In genomic region chr22:30422481-30423295, GRCh38 we compare ENCODE assay signal across 1 cellular context.
TF ChIP-seq lines count a peak whose summit lies in the region.

No MANE protein-coding gene starts in this region.

TF ChIP-seq in K562, 482 proteins besides CTCF, POLR2A, EP300 and RAD21 (continued from another document and continues in another):
- TF ChIP-seq ZBTB11 (CRISPR knock-in tag; IDR thresholded peaks at IDR 0.05) (no peak), IRF1 (CRISPR knock-in tag; IDR thresholded peaks at IDR 0.05; ENCODE audit: borderline replicate concordance) (no peak), RBM39 (optimal IDR thresholded peaks at IDR 0.05; ENCODE audit: low read depth, low read length) (no peak), ZNF444 (CRISPR knock-in tag; IDR thresholded peaks at IDR 0.05) (no peak), ZNF639 (CRISPR knock-in tag; conservative IDR thresholded peaks at IDR 0.05 in 1 of 2, IDR thresholded peaks at IDR 0.05 in 1 of 2) (peak in 1 of 2 experiments; percentile 56; a peak in 2 of 4 replicates), SAFB (IDR thresholded peaks at IDR 0.05; ENCODE audit: borderline replicate concordance, low read depth, low read length) (no peak), SNIP1 (IDR thresholded peaks at IDR 0.05; ENCODE audit: low read depth) (no peak), ZKSCAN8 (CRISPR knock-in tag; IDR thresholded peaks at IDR 0.05) (peak; percentile 27; the same call in 1 of the 2 replicates), TRIM28 (IDR thresholded peaks at IDR 0.05) (no peak), PURB (CRISPR knock-in tag; IDR thresholded peaks at IDR 0.05; ENCODE audit: low read depth) (no peak), ETS2 (tag; IDR thresholded peaks at IDR 0.05; ENCODE audit: borderline replicate concordance, poor library complexity, severe bottlenecking) (no peak), KLF16 (IDR thresholded peaks at IDR 0.05) (no peak), CCNT2 (IDR thresholded peaks at IDR 0.05; ENCODE audit: borderline replicate concordance, extremely low read depth, insufficient read length, low read depth, low read length) (no peak), SAFB2 (IDR thresholded peaks at IDR 0.05; ENCODE audit: borderline replicate concordance, low read depth, low read length, severe bottlenecking) (no peak), ZSCAN29 (IDR thresholded peaks at IDR 0.05) (no peak), ZNF316 (IDR thresholded peaks at IDR 0.05) (peak; percentile 58), ELF1 (tag; IDR thresholded peaks at IDR 0.05) (no peak), JUND (IDR thresholded peaks at IDR 0.05; ENCODE audit: borderline replicate concordance, low read depth, low read length) (peak; percentile 65), JUND (tag; IDR thresholded peaks at IDR 0.05; ENCODE audit: borderline replicate concordance, low read depth, low read length) (peak; percentile 30; the same call in 2 of the 3 replicates), RNF219 (CRISPR knock-in tag; IDR thresholded peaks at IDR 0.05) (no peak), FOSL1 (tag; conservative IDR thresholded peaks at IDR 0.05) (peak; percentile 53), HMG20B (CRISPR knock-in tag; IDR thresholded peaks at IDR 0.05) (no peak), MLX (CRISPR knock-in tag; conservative IDR thresholded peaks at IDR 0.05) (no peak), POLR2G (IDR thresholded peaks at IDR 0.05; ENCODE audit: low read depth, low read length) (no peak), PRDM10 (IDR thresholded peaks at IDR 0.05; ENCODE audit: partially characterized antibody) (peak; percentile 22), MAZ (CRISPR knock-in tag; conservative IDR thresholded peaks at IDR 0.05 in 1 of 2, IDR thresholded peaks at IDR 0.05 in 1 of 2) (no peak), ZNF764 (CRISPR knock-in tag; IDR thresholded peaks at IDR 0.05; ENCODE audit: low read depth) (no peak), ZNF449 (CRISPR knock-in tag; IDR thresholded peaks at IDR 0.05) (no peak), AFF4 (CRISPR knock-in tag; IDR thresholded peaks at IDR 0.05) (0 out of 2 replicates have a peak, but pooled peaks have one; percentile 21), ZNF584 (CRISPR knock-in tag; IDR thresholded peaks at IDR 0.05; ENCODE audit: low read depth) (peak; percentile 25; the same call in 1 of the 2 replicates), POLR2AphosphoS2 (IDR thresholded peaks at IDR 0.05; ENCODE audit: low read length) (no peak), GABPB2 (CRISPR knock-in tag; conservative IDR thresholded peaks at IDR 0.05) (no peak), SMARCA4 (IDR thresholded peaks at IDR 0.05) (0 out of 2 replicates have a peak, but pooled peaks have one; percentile 28), TEAD1 (CRISPR knock-in tag; IDR thresholded peaks at IDR 0.05) (no peak), CREM (IDR thresholded peaks at IDR 0.05; ENCODE audit: low read depth) (0 out of 2 replicates have a peak, but pooled peaks have one; percentile 21), TEAD2 (tag; IDR thresholded peaks at IDR 0.05) (no peak), UBTF (IDR thresholded peaks at IDR 0.05; ENCODE audit: borderline replicate concordance in 1 of 2, low read depth in 2 of 2, low read length in 2 of 2) (no peak), TAF15 (IDR thresholded peaks at IDR 0.05; ENCODE audit: low read depth, low read length) (no peak), NFE2 (IDR thresholded peaks at IDR 0.05; ENCODE audit: low read depth) (peak; percentile 48; the same call in 1 of the 2 replicates), TAF7 (tag; IDR thresholded peaks at IDR 0.05) (no peak), MBD2 (IDR thresholded peaks at IDR 0.05; ENCODE audit: borderline replicate concordance, low read depth) (0 out of 2 replicates have a peak, but pooled peaks have one; percentile 19), CBX1 (IDR thresholded peaks at IDR 0.05; ENCODE audit: low read depth) (no peak), SMARCE1 (IDR thresholded peaks at IDR 0.05) (0 out of 2 replicates have a peak, but pooled peaks have one; percentile 29), CBX2 (IDR thresholded peaks at IDR 0.05; ENCODE audit: insufficient read depth, low read length, poor library complexity, severe bottlenecking) (no peak)
